In the genomic region with DNA sequence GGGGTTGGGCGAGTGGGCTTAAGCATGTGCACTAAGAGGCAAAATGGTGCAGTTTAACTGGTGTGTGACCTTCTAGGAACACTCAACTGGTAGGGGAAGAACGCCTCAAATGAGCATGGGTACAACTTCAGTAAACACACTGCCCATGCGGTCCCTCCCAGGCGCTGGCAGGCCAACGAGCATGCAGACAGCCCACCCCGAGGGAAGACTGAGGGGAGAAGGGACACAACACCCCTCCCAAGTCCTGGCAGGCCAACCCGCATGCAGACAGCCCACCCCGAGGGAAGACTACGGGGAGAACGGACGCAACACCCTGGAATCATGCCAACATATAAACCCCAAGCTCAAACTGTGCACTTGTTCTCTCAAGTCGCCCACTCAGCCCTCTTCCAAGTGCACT, we compare ENCODE assay signal across 19 cellular contexts.
"Had no signal": no experiment of that assay in that cellular context is flagged by ENCODE, and none has a peak within 500 bp of the region (broad histone marks: within the 10 kb centered on the region; RNA-seq: fewer than 3 reads in every experiment).

No MANE protein-coding gene starts in this region.

- H3K27ac ChIP-seq: esophagus muscularis mucosa, neutrophil, tibial nerve, vagina had no signal

- H3K36me3 Mint-ChIP-seq: naive thymus-derived CD8-positive, alpha-beta T cell; stimulated activated naive B cell treated with anti-CD40 and anti-IgM and Interleukin-4, amounts not matched to agents 10 μg/mL and 1 μg/mL and 100 μg/mL, for 72 hours had no signal

- H3K27me3 Mint-ChIP-seq: stimulated activated naive B cell treated with anti-CD40 and anti-IgM and Interleukin-4, amounts not matched to agents 10 μg/mL and 1 μg/mL and 100 μg/mL, for 72 hours had no signal

- H3K4me1 ChIP-seq: tibial nerve, vagina had no signal

- H3K4me1 Mint-ChIP-seq: naive thymus-derived CD8-positive, alpha-beta T cell had no signal

- H3K27ac Mint-ChIP-seq: naive thymus-derived CD8-positive, alpha-beta T cell; stimulated activated naive B cell treated with anti-CD40 and anti-IgM and Interleukin-4, amounts not matched to agents 10 μg/mL and 1 μg/mL and 100 μg/mL, for 72 hours had no signal

- H3K36me3 ChIP-seq: esophagus muscularis mucosa, neutrophil, tibial nerve, vagina had no signal

- H3K9me3 ChIP-seq: esophagus muscularis mucosa, neutrophil, tibial nerve, vagina had no signal

- H3K27me3 ChIP-seq: neutrophil, vagina had no signal

- H3K4me3 Mint-ChIP-seq: naive thymus-derived CD8-positive, alpha-beta T cell; stimulated activated naive B cell treated with anti-CD40 and anti-IgM and Interleukin-4, amounts not matched to agents 10 μg/mL and 1 μg/mL and 100 μg/mL, for 72 hours had no signal

- H3K9me3 Mint-ChIP-seq: stimulated activated naive B cell treated with anti-CD40 and anti-IgM and Interleukin-4, amounts not matched to agents 10 μg/mL and 1 μg/mL and 100 μg/mL, for 72 hours had no signal

- FAIRE-seq: endometrium had no signal

- H3K4me3 ChIP-seq: esophagus muscularis mucosa, tibial nerve, vagina had no signal

- DNase-seq: activated CD4-positive, alpha-beta T cell treated with anti-CD3 and anti-CD28 coated beads, Interleukin-2, amount 50 U/mL, for 4 hours; activated CD4-positive, CD25-positive, alpha-beta regulatory T cell treated with anti-CD3 and anti-CD28 coated beads, Interleukin-2, amount 50 U/mL, for 72 hours; activated naive CD4-positive, alpha-beta T cell treated with Interleukin-2 at 50 U/mL for 16 hours; activated T-cell treated with anti-CD3 and anti-CD28 coated beads for 4 hours; aorta; head of caudate nucleus; left colon; naive thymus-derived CD8-positive, alpha-beta T cell; retina; stimulated activated CD4-positive, alpha-beta T cell treated with anti-CD3 and anti-CD28 coated beads, Interleukin-15, amount 100 ng/mL, for 24 hours; stimulated activated CD4-positive, alpha-beta T cell treated with anti-CD3 and anti-CD28 coated beads, Interleukin-4, amount 100 ng/mL, for 1 hour; stimulated activated naive B cell treated with anti-CD40 and anti-IgM and Interleukin-4, amounts not matched to agents 10 μg/mL and 1 μg/mL and 100 μg/mL, for 72 hours; T-helper 1 cell; T1000 had no signal
